17 cellular contexts compared by ENCODE assay signal in genomic region chr15:65903296-65904073, GRCh38. TPM values are rescaled to one million over a fixed set of nuclear protein-coding genes. Genes with fewer than 3 reads are reported as not detected.
DNase-seq lines count a peak whose midpoint lies in the region; ATAC-seq and TF ChIP-seq lines count a peak whose summit lies in the region.
"Had no signal": no experiment of that assay in that cellular context is flagged by ENCODE, and none has a peak within 500 bp of the region (broad histone marks: within the 10 kb centered on the region; RNA-seq: fewer than 3 reads in every experiment).

No MANE protein-coding gene starts in this region.

- H3K4me1 Mint-ChIP-seq in T-helper 17 cell: peaks cover 10% of the 10 kb centered on the region
- H3K4me1 Mint-ChIP-seq in naive thymus-derived CD8-positive, alpha-beta T cell: peaks cover 2 to 36% (median 6%) of the 10 kb centered on the region in 4 donors

- H3K4me3 ChIP-seq in H7 (ENCODE audit: insufficient read depth, low read depth, low read length) (no peak overlapping the region), hepatocyte (no peak overlapping the region), smooth muscle cell (no peak overlapping the region)
- H3K4me3 ChIP-seq: heart left ventricle, testis had no signal

- H3K27ac ChIP-seq in hepatocyte: peak overlapping the region; percentile 35
- H3K27ac ChIP-seq in RWPE1: no peak overlapping the region
- H3K27ac ChIP-seq in smooth muscle cell (ENCODE audit: low read depth): no peak overlapping the region
- H3K27ac ChIP-seq: heart left ventricle, testis had no signal

- H3K4me1 ChIP-seq in hepatocyte (ENCODE audit: insufficient read depth) (peaks cover 19% of the 10 kb centered on the region), smooth muscle cell (ENCODE audit: low read depth) (no peaks in the 10 kb centered on the region)

- peaks cover 2% of the 10 kb centered on the region for H3K36me3 Mint-ChIP-seq in T-helper 17 cell (ENCODE audit: low read depth)
- peaks cover 0 to 57% (median 32%) of the 10 kb centered on the region in 3 donors for H3K36me3 Mint-ChIP-seq in naive thymus-derived CD8-positive, alpha-beta T cell

- no peak for ATAC-seq in T-helper 17 cell
- ATAC-seq in naive thymus-derived CD8-positive, alpha-beta T cell: no peak

- no peaks in the 10 kb centered on the region for H3K27me3 Mint-ChIP-seq in T-helper 17 cell
- H3K27me3 Mint-ChIP-seq in naive thymus-derived CD8-positive, alpha-beta T cell: no peaks in the 10 kb centered on the region

- no peaks in the 10 kb centered on the region for H3K9me2 ChIP-seq in hepatocyte (replicated peaks; ENCODE audit: insufficient read depth)

- H3K9me3 Mint-ChIP-seq in naive thymus-derived CD8-positive, alpha-beta T cell: no peaks in the 10 kb centered on the region

- no peaks in the 10 kb centered on the region for H3F3A ChIP-seq in smooth muscle cell (ENCODE audit: low read depth)

- DNase-seq in A172 (ENCODE audit: low spot score) (peak; percentile 14), H7 (peak; percentile 12), T-helper 17 cell (no peak), hepatocyte (ENCODE audit: low spot score) (no peak), GM10248 (ENCODE audit: extremely low spot score) (no peak), RWPE1 (ENCODE audit: low spot score) (no peak), smooth muscle cell (lab: John Stamatoyannopoulos, UW; ENCODE audit: unreplicated experiment) (no peak)
- no peak for DNase-seq in naive thymus-derived CD8-positive, alpha-beta T cell
- DNase-seq: activated CD4-positive, alpha-beta T cell treated with anti-CD3 and anti-CD28 coated beads, Interleukin-2, amount 50 U/mL, for 4 hours; activated naive CD4-positive, alpha-beta T cell treated with Interleukin-2 at 50 U/mL for 16 hours; C1 segment of cervical spinal cord; cortex of kidney; heart left ventricle; NCI-H69; retina; SW 1271; testis had no signal

- no peak overlapping the region for H3K4me2 ChIP-seq in hepatocyte
- no peak overlapping the region for H3K4me2 ChIP-seq in smooth muscle cell

- no peak overlapping the region for H2AFZ ChIP-seq in hepatocyte
- no peak overlapping the region for H2AFZ ChIP-seq in smooth muscle cell (ENCODE audit: low read depth)

- whole genome bisulfite sequencing in hepatocyte (ENCODE audit: low lambda C conversion rate, missing lambda C conversion rate): 71% methylated on average over 6 of the region's 6 CpGs
- WGBS in smooth muscle cell (ENCODE audit: low lambda C conversion rate): 68% methylated on average over 6 of the region's 6 CpGs

- no peaks in the 10 kb centered on the region for H3K79me2 ChIP-seq in hepatocyte
- no peaks in the 10 kb centered on the region for H3K79me2 ChIP-seq in smooth muscle cell (ENCODE audit: low read depth)

- H3K27me3 ChIP-seq in H7 (ENCODE audit: control insufficient read depth, insufficient read depth, low read length): no peaks in the 10 kb centered on the region
- no peaks in the 10 kb centered on the region for H3K27me3 ChIP-seq in hepatocyte
- H3K27me3 ChIP-seq in smooth muscle cell (ENCODE audit: low read depth): no peaks in the 10 kb centered on the region
- H3K27me3 ChIP-seq: heart left ventricle, testis had no signal

- POLR2A ChIA-PET in GM10248 (lab: Yijun Ruan, JAX): interaction anchor here (0.6 to 1.6 kb wide), 2 partner anchors 14 to 599 kb away, joined by 4 read pairs; partner anchors contain the start of gene RNU5B-1
- POLR2A ChIA-PET in RWPE1 (lab: Yijun Ruan, JAX; ENCODE audit: low non-redundant PET): no interaction called here
- POLR2A ChIA-PET in naive thymus-derived CD8-positive, alpha-beta T cell (lab: Charles Lee): no interaction called here

- CTCF ChIA-PET in GM10248 (lab: Yijun Ruan, JAX) (interaction anchor here (1.3 to 7.1 kb wide), 4 partner anchors 9 to 41 kb away, joined by 3 to 43 read pairs (median 4); no protein-coding TSS in a partner anchor), RWPE1 (lab: Yijun Ruan, JAX) (interaction anchor here (0.8 kb wide), 1 partner anchor 19 kb away, joined by 3 read pairs; no protein-coding TSS in a partner anchor)

- no peaks in the 10 kb centered on the region for H3K9me3 ChIP-seq in T-helper 17 cell (ENCODE audit: control insufficient read depth, low read length, poor library complexity, severe bottlenecking)
- H3K9me3 ChIP-seq in hepatocyte (ENCODE audit: low read depth): no peaks in the 10 kb centered on the region
- H3K9me3 ChIP-seq in smooth muscle cell (replicated peaks; ENCODE audit: low read depth): no peaks in the 10 kb centered on the region
- H3K9me3 ChIP-seq: heart left ventricle, testis had no signal

- peak overlapping the region; percentile 54 for H3K27ac Mint-ChIP-seq in T-helper 17 cell
- peak overlapping the region in 2 of 10 donors; percentile 43 to 63 for H3K27ac Mint-ChIP-seq in naive thymus-derived CD8-positive, alpha-beta T cell

- H3K4me3 Mint-ChIP-seq in T-helper 17 cell: no peak overlapping the region
- H3K4me3 Mint-ChIP-seq in naive thymus-derived CD8-positive, alpha-beta T cell: no peak overlapping the region

- TF ChIP-seq CTCF in hepatocyte (IDR thresholded peaks at IDR 0.05; ENCODE audit: poor library complexity) (no peak), GM10248 (IDR thresholded peaks at IDR 0.05; ENCODE audit: control extremely low read depth, extremely low read depth, low read depth, missing control alignments) (no peak), RWPE1 (conservative IDR thresholded peaks at IDR 0.05; ENCODE audit: low read depth) (no peak), smooth muscle cell (IDR thresholded peaks at IDR 0.05; ENCODE audit: borderline replicate concordance, insufficient read depth, poor library complexity, severe bottlenecking) (no peak)

- H4K20me1 ChIP-seq in hepatocyte (ENCODE audit: insufficient read depth, poor library complexity, severe bottlenecking) (no peaks in the 10 kb centered on the region), smooth muscle cell (ENCODE audit: low read depth) (peaks cover 34% of the 10 kb centered on the region)

- H3K36me3 ChIP-seq in H7 (replicated peaks; ENCODE audit: control insufficient read depth, insufficient read depth, low read length): peaks cover 9% of the 10 kb centered on the region
- no peaks in the 10 kb centered on the region for H3K36me3 ChIP-seq in hepatocyte (replicated peaks; ENCODE audit: insufficient read depth, low read depth)
- no peaks in the 10 kb centered on the region for H3K36me3 ChIP-seq in smooth muscle cell (ENCODE audit: low read depth)

- H3K9ac ChIP-seq in smooth muscle cell (ENCODE audit: low read depth): no peak overlapping the region

RNA-seq across cellular contexts. Expression of gene RAB11A, which starts 34.2 kb away (rescaled TPM):
- total RNA-seq in A172 (2014; rRNA removed; shearing (Covaris generic)): 271 and 277 TPM in 2 replicates
- total RNA-seq in H7 (2014; rRNA removed; shearing (Covaris generic)): 206 and 229 TPM in 2 replicates
- 100 to 1,000 TPM; 102 to 122 TPM for total RNA-seq in T-helper 17 cell
- total RNA-seq in hepatocyte: 306 and 309 TPM in 2 replicates
- 247 and 248 TPM in 2 replicates for polyA plus RNA-seq in hepatocyte
- 10 to 100 TPM; 75.9 to 76.9 TPM for total RNA-seq in naive thymus-derived CD8-positive, alpha-beta T cell
- polyA plus RNA-seq in naive thymus-derived CD8-positive, alpha-beta T cell: 100 to 1,000 TPM; 186 to 204 (median 186) TPM
- total RNA-seq in smooth muscle cell: 293 and 300 TPM in 2 replicates
- 206 and 230 TPM in 2 replicates for polyA plus RNA-seq in smooth muscle cell

Comparison
In these comparisons a context has a peak if more than half of its experiments do, and no peak if none do; other contexts are left out.
1. DNase-seq: peak in A172 (single experiment) and H7 (single experiment); none in T-helper 17 cell (0 of 3), hepatocyte (single experiment), GM10248 (single experiment), RWPE1 (single experiment), naive thymus-derived CD8-positive, alpha-beta T cell (0 of 10) and smooth muscle cell (single experiment).